8 cellular contexts compared by ENCODE assay signal in genomic region chr3:51498871-51499790, GRCh38. TPM values are rescaled to one million over a fixed set of nuclear protein-coding genes. Genes with fewer than 3 reads are reported as not detected.
DNase-seq lines count a peak whose midpoint lies in the region; ATAC-seq and TF ChIP-seq lines count a peak whose summit lies in the region.

No MANE protein-coding gene starts in this region.

- ATAC-seq in GM19395 (IDR thresholded peaks at IDR 0.05; ENCODE audit: unreplicated experiment) (peak; percentile 60), HG03558 (IDR thresholded peaks at IDR 0.05; ENCODE audit: extremely low read depth, unreplicated experiment) (peak; percentile 37), right lobe of liver (peak; percentile 79 to 86 (median 82))

- H3K27ac ChIP-seq in duodenal mucosa (ENCODE audit: low read depth, low read length) = peak overlapping the region; percentile 94
- peak overlapping the region; percentile 78 to 95 (median 91) for H3K27ac ChIP-seq in right lobe of liver

- H3K4me1 ChIP-seq in duodenal mucosa (ENCODE audit: control insufficient read depth in 1 of 2, insufficient read depth in 2 of 2, low read length in 2 of 2) = peaks cover 0 to 6% of the 10 kb centered on the region in 2 donors
- H3K4me1 ChIP-seq in right lobe of liver = no peaks in the 10 kb centered on the region

- H3K4me3 ChIP-seq in duodenal mucosa (ENCODE audit: low read depth in 1 of 2, low read length in 2 of 2) (peak overlapping the region; percentile 87 to 95), right lobe of liver (peak overlapping the region; percentile 73 to 86 (median 83))

- POLR2A ChIA-PET in activated CD4-positive, alpha-beta memory T cell treated with anti-CD3 and anti-CD28 coated beads for 36 hours (lab: Charles Lee) = interaction anchor here (0.6 to 4.4 kb wide), 15 partner anchors 11 to 725 kb away, joined by 3 to 37 read pairs (median 8); partner anchors contain the start of genes MANF, RAD54L2 and TEX264

- CTCF ChIA-PET in activated CD4-positive, alpha-beta memory T cell treated with anti-CD3 and anti-CD28 coated beads for 36 hours (lab: Charles Lee) = interaction anchor here (0.6 to 7.3 kb wide), 12 partner anchors 10 to 883 kb away, joined by 3 to 261 read pairs (median 6); partner anchors contain the start of genes RAD54L2 and TEX264

- H3K36me3 Mint-ChIP-seq in activated CD4-positive, alpha-beta memory T cell treated with anti-CD3 and anti-CD28 coated beads for 36 hours = peaks cover 6% of the 10 kb centered on the region

- peak overlapping the region; percentile 66 to 80 for H3K9ac ChIP-seq in duodenal mucosa (ENCODE audit: low read depth in 1 of 2, low read length in 2 of 2)

- H3K36me3 ChIP-seq in duodenal mucosa (ENCODE audit: control insufficient read depth in 1 of 2, insufficient read depth in 2 of 2, low read length in 2 of 2) (peaks cover 0 to 3% of the 10 kb centered on the region in 2 donors), right lobe of liver (peaks cover 0 to 2% (median 0%) of the 10 kb centered on the region in 4 donors)

- peak overlapping the region; percentile 82 for H3K4me3 Mint-ChIP-seq in activated CD4-positive, alpha-beta memory T cell treated with anti-CD3 and anti-CD28 coated beads for 36 hours

- H3K4me1 Mint-ChIP-seq in activated CD4-positive, alpha-beta memory T cell treated with anti-CD3 and anti-CD28 coated beads for 36 hours (ENCODE audit: low read depth) = peaks cover 11% of the 10 kb centered on the region

- DNase-seq in C1 segment of cervical spinal cord (lab: John Stamatoyannopoulos, UW) = peak; percentile 58 to 94 (median 88)
- DNase-seq in NCI-H748 (lab: John Stamatoyannopoulos, UW; ENCODE audit: unreplicated experiment) = peak; percentile 93
- peak; percentile 93 for DNase-seq in activated CD4-positive, alpha-beta memory T cell treated with anti-CD3 and anti-CD28 coated beads for 36 hours
- peak; percentile 96 to 98 (median 97) for DNase-seq in right lobe of liver
- peak; percentile 88 for DNase-seq in stimulated activated CD4-positive, alpha-beta T cell treated with anti-CD3 and anti-CD28 coated beads, Interleukin-4, amount 100 ng/mL, for 24 hours

- TF ChIP-seq POLR2A in right lobe of liver (IDR thresholded peaks at IDR 0.05) = peak; percentile 63

- H3K9me3 Mint-ChIP-seq in activated CD4-positive, alpha-beta memory T cell treated with anti-CD3 and anti-CD28 coated beads for 36 hours = no peaks in the 10 kb centered on the region

- TF ChIP-seq CTCF in right lobe of liver (IDR thresholded peaks at IDR 0.05) = no peak

- H3K27me3 Mint-ChIP-seq in activated CD4-positive, alpha-beta memory T cell treated with anti-CD3 and anti-CD28 coated beads for 36 hours = peaks cover 1% of the 10 kb centered on the region

- H3K27me3 ChIP-seq in duodenal mucosa (ENCODE audit: control insufficient read depth in 1 of 2, insufficient read depth in 2 of 2, low read length in 2 of 2) = no peaks in the 10 kb centered on the region
- H3K27me3 ChIP-seq in right lobe of liver = no peaks in the 10 kb centered on the region

- under 1% methylated on average over 36 of the region's 49 CpGs for WGBS in right lobe of liver (ENCODE audit: insufficient coverage, low coverage, low lambda C conversion rate, missing lambda C conversion rate)

- H3K9me3 ChIP-seq in duodenal mucosa (ENCODE audit: control insufficient read depth in 1 of 2, low read length in 2 of 2) = no peaks in the 10 kb centered on the region
- no peaks in the 10 kb centered on the region for H3K9me3 ChIP-seq in right lobe of liver

- intact Hi-C loops in activated CD4-positive, alpha-beta memory T cell treated with anti-CD3 and anti-CD28 coated beads for 36 hours (cut with micrococcal nuclease) = loop anchor here (1.0 to 5.0 kb wide), 3 partner anchors 108 to 882 kb away; partner anchors contain the start of genes MAPKAPK3, PARP3 and RBM15B
- intact Hi-C loops in right lobe of liver (cut with DNase I) = loop anchor here in 1 of 2 donors (10.0 kb wide), 1 partner anchor 104 kb away; the partner anchor contains the start of gene RBM15B

- peak overlapping the region; percentile 94 for H3K27ac Mint-ChIP-seq in activated CD4-positive, alpha-beta memory T cell treated with anti-CD3 and anti-CD28 coated beads for 36 hours

RNA-seq across cellular contexts. Expression of gene DCAF1, which starts 0.7 kb away (rescaled TPM):
- 10 to 100 TPM; 36.6 TPM for total RNA-seq in activated CD4-positive, alpha-beta memory T cell treated with anti-CD3 and anti-CD28 coated beads for 36 hours
- 10 to 100 TPM in 2 of 6 experiments, 1 to 10 TPM in 4; 8.2 to 11.6 (median 9.5) TPM for total RNA-seq in right lobe of liver

RNA-seq across cellular contexts. Expression of gene RAD54L2, which starts 39.4 kb away (rescaled TPM):
- total RNA-seq in activated CD4-positive, alpha-beta memory T cell treated with anti-CD3 and anti-CD28 coated beads for 36 hours = 10 to 100 TPM; 27.6 to 30.0 TPM
- total RNA-seq in right lobe of liver = 10 to 100 TPM in 5 of 6 experiments, 1 to 10 TPM in 1; 8.0 to 21.1 (median 13.7) TPM

Comparison
In these comparisons a context has a peak if more than half of its experiments do, and no peak if none do; other contexts are left out.
1. Peak in every context shown above with its lines: DNase-seq, ATAC-seq, H3K4me3 ChIP-seq and H3K27ac ChIP-seq.